8 cellular contexts compared by ENCODE assay signal in the genomic region with DNA sequence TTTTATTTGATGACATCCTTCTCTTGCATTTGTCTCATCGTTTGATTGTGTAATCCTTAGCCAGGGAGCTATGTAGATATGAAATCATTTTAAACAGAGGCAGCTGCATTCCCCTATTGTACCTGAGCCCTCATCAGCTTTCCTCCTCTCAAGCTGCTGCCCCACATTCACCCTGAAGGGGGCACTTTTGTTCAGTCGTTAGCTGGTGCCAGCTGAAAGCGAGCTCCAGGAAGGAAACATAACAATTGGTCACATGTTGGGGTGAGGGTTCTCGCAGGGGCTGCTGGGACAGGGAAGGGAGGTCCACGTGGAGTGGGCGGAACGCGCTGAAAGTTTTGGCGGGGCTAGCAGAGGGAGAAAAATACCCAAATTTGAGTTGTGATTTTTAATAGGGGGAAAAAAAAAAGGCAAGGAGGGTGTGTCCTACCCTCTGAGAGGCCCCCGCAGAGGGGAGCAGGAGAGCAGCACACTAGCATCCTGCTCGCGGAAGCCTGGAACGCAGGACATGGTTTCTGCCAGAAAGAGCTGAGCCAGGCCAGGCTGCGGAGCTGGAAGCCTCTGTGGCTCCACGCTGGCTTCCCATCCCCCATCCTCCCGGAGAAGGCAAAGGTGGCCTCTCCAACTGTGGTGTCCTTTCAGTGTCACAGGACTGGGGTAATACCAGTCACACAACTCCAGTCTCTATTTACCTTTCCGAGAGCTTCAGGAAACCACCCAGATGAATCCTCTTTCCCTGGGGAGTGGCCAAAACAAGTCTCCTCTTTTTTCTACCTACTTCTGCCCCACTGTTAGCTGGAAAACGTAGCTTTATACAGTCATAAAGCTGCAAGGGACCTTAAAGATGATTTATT. TPM values are rescaled to one million over a fixed set of nuclear protein-coding genes. Genes with fewer than 3 reads are reported as not detected.
DNase-seq lines count a peak whose midpoint lies in the region; ATAC-seq and TF ChIP-seq lines count a peak whose summit lies in the region.

No MANE protein-coding gene starts in this region.

- DNase-seq in AG04450 (ENCODE audit: low read depth, low spot score) (peak; percentile 87), NCI-H2196 treated with DMSO at 0.1 percent for 48 hours (lab: John Stamatoyannopoulos, UW; ENCODE audit: unreplicated experiment) (peak; percentile 76), WERI-Rb-1 (peak; percentile 98), mammary epithelial cell (peak; percentile 93), immature natural killer cell (peak; percentile 88 to 91 (median 90)), smooth muscle cell (lab: John Stamatoyannopoulos, UW; ENCODE audit: unreplicated experiment) (peak; percentile 58)

- H4K20me1 ChIP-seq in mammary epithelial cell (ENCODE audit: insufficient read depth, low read length), result no peaks in the 10 kb centered on the region
- no peaks in the 10 kb centered on the region for H4K20me1 ChIP-seq in smooth muscle cell (ENCODE audit: low read depth)

- H2AFZ ChIP-seq in mammary epithelial cell (ENCODE audit: low read depth, low read length) (peak overlapping the region; percentile 86), smooth muscle cell (ENCODE audit: low read depth) (peak overlapping the region; percentile 15)

- H3K27me3 ChIP-seq in AG04450 (ENCODE audit: control insufficient read depth, insufficient read depth, low read length), result no peaks in the 10 kb centered on the region
- H3K27me3 ChIP-seq in WERI-Rb-1 (ENCODE audit: insufficient read depth, low read depth, severe bottlenecking), result no peaks in the 10 kb centered on the region
- H3K27me3 ChIP-seq in mammary epithelial cell (ENCODE audit: insufficient read depth, low read length), result no peaks in the 10 kb centered on the region
- no peaks in the 10 kb centered on the region for H3K27me3 ChIP-seq in smooth muscle cell (ENCODE audit: low read depth)

- no peaks in the 10 kb centered on the region for H3K36me3 ChIP-seq in WERI-Rb-1
- no peaks in the 10 kb centered on the region for H3K36me3 ChIP-seq in mammary epithelial cell (ENCODE audit: insufficient read depth, low read length)
- H3K36me3 ChIP-seq in smooth muscle cell (ENCODE audit: low read depth), result no peaks in the 10 kb centered on the region

- peaks cover 54 to 55% of the 10 kb centered on the region in 2 donors for H3K4me1 Mint-ChIP-seq in immature natural killer cell

- peak; percentile 84 for TF ChIP-seq CTCF in AG04450 (IDR thresholded peaks at IDR 0.05; ENCODE audit: low read depth, low read length)
- peak; percentile 86 for TF ChIP-seq CTCF in WERI-Rb-1 (IDR thresholded peaks at IDR 0.05; ENCODE audit: low read depth, low read length)
- peak; percentile 51 to 90 for TF ChIP-seq CTCF in mammary epithelial cell (conservative IDR thresholded peaks at IDR 0.05 in 1 of 2, IDR thresholded peaks at IDR 0.05 in 1 of 2; ENCODE audit: extremely low read depth in 1 of 2, insufficient read depth in 1 of 2, low read depth in 1 of 2, low read length in 2 of 2)
- TF ChIP-seq CTCF in smooth muscle cell (IDR thresholded peaks at IDR 0.05; ENCODE audit: borderline replicate concordance, insufficient read depth, poor library complexity, severe bottlenecking), result peak; percentile 60

- H3K36me3 Mint-ChIP-seq in immature natural killer cell, result peaks cover 0 to 3% (median 0%) of the 10 kb centered on the region in 3 donors

- H3K4me1 ChIP-seq in mammary epithelial cell (ENCODE audit: insufficient read depth, low read length), result peaks cover 45% of the 10 kb centered on the region
- H3K4me1 ChIP-seq in smooth muscle cell (ENCODE audit: low read depth), result peaks cover 39% of the 10 kb centered on the region

- H3K4me3 ChIP-seq in AG04450 (ENCODE audit: low read depth, low read length), result peak overlapping the region; percentile 54
- H3K4me3 ChIP-seq in WERI-Rb-1 (ENCODE audit: low read depth, low read length), result peak overlapping the region; percentile 68
- H3K4me3 ChIP-seq in mammary epithelial cell (replicated peaks in 1 of 3; ENCODE audit: insufficient read depth in 1 of 3, low read depth in 2 of 3, low read length in 3 of 3), result peak overlapping the region; percentile 26 to 43 (median 34)
- peak overlapping the region; percentile 41 for H3K4me3 ChIP-seq in smooth muscle cell

- ATAC-seq in GM18868 (IDR thresholded peaks at IDR 0.05; ENCODE audit: unreplicated experiment) (peak; percentile 74), HG03135 (IDR thresholded peaks at IDR 0.05; ENCODE audit: unreplicated experiment) (peak; percentile 83)

- intact Hi-C loops in mammary epithelial cell (cut with micrococcal nuclease), result loop anchor here (1.0 to 2.0 kb wide), 5 partner anchors 8 to 177 kb away; a partner anchor contains a TSS

- H3K27me3 Mint-ChIP-seq in immature natural killer cell (ENCODE audit: low read depth in 3 of 3), result peaks cover 8 to 16% (median 8%) of the 10 kb centered on the region in 3 donors

- peaks cover 27% of the 10 kb centered on the region for H3F3A ChIP-seq in smooth muscle cell (ENCODE audit: low read depth)

- H3K27ac Mint-ChIP-seq in immature natural killer cell, result peak overlapping the region; percentile 71 to 96 (median 89)

- H3K4me3 Mint-ChIP-seq in immature natural killer cell, result peak overlapping the region; percentile 81 to 91 (median 83)

- in situ Hi-C loops in mammary epithelial cell (cut with MboI; ENCODE audit: low sequenced_read_pairs in 2 of 2), result no loop called here

- no peaks in the 10 kb centered on the region for H3K9me3 Mint-ChIP-seq in immature natural killer cell

- dilution Hi-C loops in mammary epithelial cell (cut with HindIII; ENCODE audit: low sequenced_read_pairs), result loop anchor here (10.0 kb wide), 1 partner anchor 61 kb away; a partner anchor contains a TSS

- H3K4me2 ChIP-seq in mammary epithelial cell (ENCODE audit: insufficient read depth, low read depth, low read length), result peak overlapping the region; percentile 84
- H3K4me2 ChIP-seq in smooth muscle cell, result peak overlapping the region; percentile 80

- H3K9ac ChIP-seq in mammary epithelial cell (ENCODE audit: insufficient read depth, low read length) (peak overlapping the region; percentile 67), smooth muscle cell (ENCODE audit: low read depth) (peak overlapping the region; percentile 20)

- H3K9me3 ChIP-seq in AG04450 (ENCODE audit: control insufficient read depth, insufficient read depth, low read length), result no peaks in the 10 kb centered on the region
- no peaks in the 10 kb centered on the region for H3K9me3 ChIP-seq in WERI-Rb-1 (ENCODE audit: severe bottlenecking)
- no peaks in the 10 kb centered on the region for H3K9me3 ChIP-seq in mammary epithelial cell (replicated peaks; ENCODE audit: insufficient read depth, low read length)
- H3K9me3 ChIP-seq in smooth muscle cell (replicated peaks; ENCODE audit: low read depth), result no peaks in the 10 kb centered on the region

- POLR2A ChIA-PET in AG04450 (lab: Yijun Ruan, JAX), result interaction anchor here (0.7 to 5.4 kb wide), 13 partner anchors 10 to 373 kb away, joined by 3 to 66 read pairs (median 5); a partner anchor contains a TSS

- WGBS in mammary epithelial cell (ENCODE audit: low coverage, missing lambda C conversion rate), result 3% methylated on average over 13 of the region's 18 CpGs
- WGBS in smooth muscle cell (ENCODE audit: low lambda C conversion rate), result under 1% methylated on average over 18 of the region's 18 CpGs

- CTCF ChIA-PET in AG04450 (lab: Charles Lee) (interaction anchor here (0.5 to 4.9 kb wide), 35 partner anchors 10 to 232 kb away, joined by 3 to 83 read pairs (median 6); a partner anchor contains a TSS), mammary epithelial cell (lab: Charles Lee; ENCODE audit: low non-redundant PET) (interaction anchor here (0.5 to 1.8 kb wide), 13 partner anchors 10 to 330 kb away, joined by 3 to 18 read pairs (median 5); a partner anchor contains a TSS)

- H3K79me2 ChIP-seq in mammary epithelial cell (ENCODE audit: insufficient read depth, low read length) (no peaks in the 10 kb centered on the region), smooth muscle cell (ENCODE audit: low read depth) (no peaks in the 10 kb centered on the region)

- peak overlapping the region; percentile 84 for H3K27ac ChIP-seq in AG04450 (ENCODE audit: low read depth, low read length)
- H3K27ac ChIP-seq in WERI-Rb-1, result peak overlapping the region; percentile 76
- H3K27ac ChIP-seq in mammary epithelial cell (ENCODE audit: insufficient read depth, low read depth, low read length), result peak overlapping the region; percentile 70
- peak overlapping the region; percentile 83 for H3K27ac ChIP-seq in smooth muscle cell (ENCODE audit: low read depth)

- no TSS peak for BruUV-seq in mammary epithelial cell (replicated peaks; lab: Mats Ljungman, UMichigan)

RNA-seq across cellular contexts. Expression of a gene that starts 8.4 kb away (rescaled TPM):
- polyA plus RNA-seq in AG04450 (2011; rRNA removed) (69.8 and 92.2 TPM in 2 replicates), mammary epithelial cell (41.3 TPM), immature natural killer cell (10 to 100 TPM in 2 of 3 donors, 1 to 10 TPM in 1; 5.6 to 16.2 (median 11.1) TPM), smooth muscle cell (24.6 and 26.0 TPM in 2 replicates)
- 37.4 and 53.7 TPM in 2 replicates for polyA minus RNA-seq in AG04450 (2011; rRNA and poly(A)+ RNA removed)
- total RNA-seq in mammary epithelial cell (10 to 100 TPM; 36.8 to 72.1 TPM), smooth muscle cell (74.9 and 79.0 TPM in 2 replicates)
- 53.9 TPM for polyA minus RNA-seq in mammary epithelial cell

RNA-seq across cellular contexts. Expression of a gene that starts 12.9 kb away (rescaled TPM):
- polyA plus RNA-seq in AG04450 (2011; rRNA removed) (0.62 and 1.0 TPM in 2 replicates), mammary epithelial cell (7.9 TPM), immature natural killer cell (1 to 10 TPM in 1 of 3 donors, under 1 TPM in 1, not detected in 1; 0.49 to 2.8 TPM), smooth muscle cell (18.4 and 19.5 TPM in 2 replicates)
- 2.0 and 3.1 TPM in 2 replicates for polyA minus RNA-seq in AG04450 (2011; rRNA and poly(A)+ RNA removed)
- total RNA-seq in mammary epithelial cell (10 to 100 TPM in 1 of 2 donors, 1 to 10 TPM in 1; 2.0 to 25.9 TPM), smooth muscle cell (6.0 and 12.5 TPM in 2 replicates)
- polyA minus RNA-seq in mammary epithelial cell, result 41.0 TPM

RNA-seq across cellular contexts. Expression of a gene that starts 27.0 kb away (rescaled TPM):
- 40.1 and 46.9 TPM in 2 replicates for polyA plus RNA-seq in AG04450 (2011; rRNA removed)
- 28.2 and 30.8 TPM in 2 replicates for polyA minus RNA-seq in AG04450 (2011; rRNA and poly(A)+ RNA removed)
- total RNA-seq in mammary epithelial cell, result 10 to 100 TPM; 28.7 to 61.9 TPM
- 25.7 TPM for polyA plus RNA-seq in mammary epithelial cell
- 74.9 TPM for polyA minus RNA-seq in mammary epithelial cell
- polyA plus RNA-seq in immature natural killer cell, result 10 to 100 TPM; 24.5 to 53.5 (median 27.7) TPM
- total RNA-seq in smooth muscle cell, result 25.6 and 33.3 TPM in 2 replicates
- polyA plus RNA-seq in smooth muscle cell, result 54.2 and 59.5 TPM in 2 replicates

RNA-seq across cellular contexts. Expression of a gene that starts 50.6 kb away (rescaled TPM):
- polyA plus RNA-seq in AG04450 (2011; rRNA removed) (25.2 and 32.0 TPM in 2 replicates), mammary epithelial cell (10.0 TPM), immature natural killer cell (10 to 100 TPM in 1 of 3 donors, 1 to 10 TPM in 2; 5.0 to 15.0 (median 8.0) TPM), smooth muscle cell (17.6 and 21.2 TPM in 2 replicates)
- 20.2 and 24.6 TPM in 2 replicates for polyA minus RNA-seq in AG04450 (2011; rRNA and poly(A)+ RNA removed)
- total RNA-seq in mammary epithelial cell (10 to 100 TPM; 10.8 to 11.7 TPM), smooth muscle cell (15.6 and 25.4 TPM in 2 replicates)
- polyA minus RNA-seq in mammary epithelial cell, result 33.1 TPM

RNA-seq across cellular contexts. Expression of a gene that starts 59.1 kb away (rescaled TPM):
- polyA plus RNA-seq in AG04450 (2011; rRNA removed) (47.0 and 54.0 TPM in 2 replicates), mammary epithelial cell (91.2 TPM), immature natural killer cell (10 to 100 TPM; 34.8 to 75.8 (median 53.2) TPM), smooth muscle cell (74.9 and 77.2 TPM in 2 replicates)
- polyA minus RNA-seq in AG04450 (2011; rRNA and poly(A)+ RNA removed), result 59.4 and 92.8 TPM in 2 replicates
- total RNA-seq in mammary epithelial cell (10 to 100 TPM; 59.3 to 85.6 TPM), smooth muscle cell (68.2 and 76.9 TPM in 2 replicates)
- polyA minus RNA-seq in mammary epithelial cell, result 116 TPM

Comparison
In these comparisons a context has a peak if more than half of its experiments do, and no peak if none do; other contexts are left out.
1. Peak in every context shown above with its lines: DNase-seq, ATAC-seq, H3K4me3 ChIP-seq and H3K27ac ChIP-seq.